In genomic region chr5:149854881-149855280, GRCh38 we compare ENCODE assay signal across 20 cellular contexts.
"Had no signal": no experiment of that assay in that cellular context is flagged by ENCODE, and none has a peak within 500 bp of the region (broad histone marks: within the 10 kb centered on the region; RNA-seq: fewer than 3 reads in every experiment).

No MANE protein-coding gene starts in this region.

- H3K36me3 ChIP-seq: thyroid gland, uterus had no signal

- H3K27ac ChIP-seq: epithelial cell of prostate, foreskin keratinocyte, thyroid gland, uterus, VCaP had no signal

- H3K9me3 ChIP-seq: thyroid gland, uterus had no signal

- H3K4me3 ChIP-seq: thyroid gland, uterus had no signal

- DNase-seq: activated CD4-positive, alpha-beta memory T cell treated with anti-CD3 and anti-CD28 coated beads, Interleukin-2, amount 10 ng/mL, durations not matched to agents 7 days and 5 days; activated CD4-positive, alpha-beta T cell treated with anti-CD3 and anti-CD28 coated beads, Interleukin-2, amount 10 ng/mL, durations not matched to agents 24 days and 14 days; activated effector memory CD4-positive, alpha-beta T cell treated with Interleukin-2 at 50 U/mL for 16 hours; activated naive CD4-positive, alpha-beta T cell treated with anti-CD3 and anti-CD28 coated beads, Interleukin-2, amount 10 ng/mL, durations not matched to agents 7 days and 5 days; activated T-cell treated with anti-CD3 and anti-CD28 coated beads, Interleukin-2, amount 50 U/mL, for 72 hours; amygdala; cerebellar nuclear complex; cortex of kidney; foreskin keratinocyte; immature natural killer cell; occipital lobe; posterior cingulate gyrus; stimulated activated CD4-positive, alpha-beta T cell treated with anti-CD3 and anti-CD28 coated beads, Interleukin-4, amount 100 ng/mL, for 1 hour; stimulated activated naive CD4-positive, alpha-beta T cell treated with Interleukin-2 at 50 U/mL for 16 hours; thyroid gland; uterus had no signal

- H3K27me3 ChIP-seq: foreskin keratinocyte, thyroid gland, uterus had no signal

- ATAC-seq: activated CD4-positive, CD25-positive, alpha-beta regulatory T cell treated with anti-CD3 and anti-CD28 coated beads, Interleukin-2, amount 50 U/mL, for 24 hours; activated T-cell treated with anti-CD3 and anti-CD28 coated beads, Interleukin-2, amount 50 U/mL, for 72 hours; foreskin keratinocyte; left lobe of liver had no signal

- H3K4me1 ChIP-seq: thyroid gland, uterus had no signal
